ENCODE assay signal across 8 cellular contexts in genomic region chr17:7313028-7313889, GRCh38. TPM values are rescaled to one million over a fixed set of nuclear protein-coding genes. Genes with fewer than 3 reads are reported as not detected.
DNase-seq lines count a peak whose midpoint lies in the region; ATAC-seq and TF ChIP-seq lines count a peak whose summit lies in the region.

No MANE protein-coding gene starts in this region.

- H3K27me3 ChIP-seq in SU-DHL-6 (ENCODE audit: low read length) (no peaks in the 10 kb centered on the region), esophagus squamous epithelium (no peaks in the 10 kb centered on the region), thoracic aorta (replicated peaks; ENCODE audit: insufficient read depth) (no peaks in the 10 kb centered on the region), spleen (replicated peaks in 1 of 7) (no peaks in the 10 kb centered on the region)

- peaks cover 19% of the 10 kb centered on the region for H4K20me1 ChIP-seq in SU-DHL-6 (ENCODE audit: low read depth, low read length)

- H3K9me3 ChIP-seq in SU-DHL-6 (ENCODE audit: insufficient read depth, low read length) (no peaks in the 10 kb centered on the region), esophagus squamous epithelium (no peaks in the 10 kb centered on the region), thoracic aorta (no peaks in the 10 kb centered on the region), spleen (no peaks in the 10 kb centered on the region)

- WGBS in esophagus squamous epithelium, 2 donors: 66 to 87% methylated on average over 3 to 4 of the region's 7 CpGs
- 73 to 92% (median 85%) methylated on average over 7 of the region's 7 CpGs for WGBS in spleen, 5 donors

- TF ChIP-seq POLR2A in esophagus squamous epithelium (IDR thresholded peaks at IDR 0.05): no peak
- no peak for TF ChIP-seq POLR2A in spleen (IDR thresholded peaks at IDR 0.05)

- 0 out of 2 replicates have a peak overlapping the region, but pooled peaks have one; percentile 83 for H3K9ac ChIP-seq in SU-DHL-6 (ENCODE audit: low read length)

- H3F3A ChIP-seq in SU-DHL-6 (ENCODE audit: insufficient read depth): peaks cover 57% of the 10 kb centered on the region

- peaks cover 24% of the 10 kb centered on the region for H3K36me3 ChIP-seq in SU-DHL-6 (ENCODE audit: low read length)
- peaks cover 39 to 70% (median 53%) of the 10 kb centered on the region in 3 donors for H3K36me3 ChIP-seq in esophagus squamous epithelium
- H3K36me3 ChIP-seq in thoracic aorta: peaks cover 57% of the 10 kb centered on the region
- H3K36me3 ChIP-seq in spleen: peaks cover 0 to 76% (median 61%) of the 10 kb centered on the region in 6 donors

- TF ChIP-seq CTCF in SU-DHL-6 (IDR thresholded peaks at IDR 0.05; ENCODE audit: insufficient read depth, low read length, poor library complexity, severe bottlenecking) (no peak), esophagus squamous epithelium (IDR thresholded peaks at IDR 0.05) (peak in 3 of 6 experiments; percentile 14 to 49 (median 30)), thoracic aorta (IDR thresholded peaks at IDR 0.05) (peak; percentile 13), spleen (IDR thresholded peaks at IDR 0.05 in 8 of 11, conservative IDR thresholded peaks at IDR 0.05 in 3 of 11) (peak in 1 of 11 experiments; percentile 21)

- H3K4me2 ChIP-seq in SU-DHL-6 (ENCODE audit: low read depth, low read length, poor library complexity, severe bottlenecking): peak overlapping the region; percentile 81

- intact Hi-C loops in left cardiac atrium (cut with DNase I): no loop called here
- intact Hi-C loops in Right ventricle myocardium superior (cut with DNase I): loop anchor here (5.0 kb wide), 1 partner anchor 244 kb away; the partner anchor contains the start of gene TNFSF13
- intact Hi-C loops in esophagus squamous epithelium (cut with DNase I): no loop called here
- intact Hi-C loops in spleen (cut with DNase I; ENCODE audit: low total_unique reads): no loop called here

- H3K27ac ChIP-seq in SU-DHL-6 (ENCODE audit: low read depth, low read length): peak overlapping the region; percentile 75; the same call in 1 of the 2 replicates
- peak overlapping the region in 3 of 4 donors; percentile 0 to 99 (median 21) for H3K27ac ChIP-seq in esophagus squamous epithelium
- no peak overlapping the region for H3K27ac ChIP-seq in thoracic aorta
- peak overlapping the region in 3 of 8 donors; percentile 93 to 99 (median 98) for H3K27ac ChIP-seq in spleen

- H3K4me3 ChIP-seq in SU-DHL-6 (ENCODE audit: insufficient read depth, low read length, poor library complexity, severe bottlenecking) (no peak overlapping the region), esophagus squamous epithelium (no peak overlapping the region), thoracic aorta (no peak overlapping the region), spleen (no peak overlapping the region)

- H3K79me2 ChIP-seq in SU-DHL-6 (ENCODE audit: insufficient read depth, low read length): peaks cover 35% of the 10 kb centered on the region

- ATAC-seq in left cardiac atrium (no peak), Right ventricle myocardium superior (ENCODE audit: poor library complexity) (no peak), thoracic aorta (ENCODE audit: insufficient number of reproducible peaks, low FRiP score, low read depth) (no peak), HG03460 (IDR thresholded peaks at IDR 0.05; ENCODE audit: unreplicated experiment) (no peak)

- H3K4me1 ChIP-seq in esophagus squamous epithelium (peaks cover 37 to 78% (median 49%) of the 10 kb centered on the region in 3 donors), thoracic aorta (ENCODE audit: control insufficient read depth in 1 of 2, low read depth in 2 of 2) (peaks cover 31 to 57% of the 10 kb centered on the region in 2 donors), spleen (peaks cover 40 to 87% (median 70%) of the 10 kb centered on the region in 6 donors)

- no peaks in the 10 kb centered on the region for H3K9me2 ChIP-seq in SU-DHL-6 (replicated peaks; ENCODE audit: insufficient read depth, low read length)

- DNase-seq in left cardiac atrium (peak; percentile 15), Right ventricle myocardium superior (no peak), esophagus squamous epithelium (lab: John Stamatoyannopoulos, UW) (no peak), thoracic aorta (ENCODE audit: low spot score) (no peak), activated gamma-delta T cell (lab: John Stamatoyannopoulos, UW) (no peak), spleen (no peak)

- H2AFZ ChIP-seq in SU-DHL-6 (ENCODE audit: low read depth, low read length, severe bottlenecking): no peak overlapping the region

RNA-seq across cellular contexts. Expression of gene GPS2, which starts 1.9 kb away (rescaled TPM):
- total RNA-seq in left cardiac atrium: 10 to 100 TPM; 59.3 to 63.4 TPM
- total RNA-seq in Right ventricle myocardium superior: 68.8 TPM
- 10 to 100 TPM; 40.9 to 80.7 (median 70.5) TPM for total RNA-seq in esophagus squamous epithelium
- 10 to 100 TPM; 66.5 to 100.0 TPM for total RNA-seq in thoracic aorta
- 100 to 1,000 TPM in 2 of 7 donors, 10 to 100 TPM in 5; 54.1 to 123 (median 65.4) TPM for total RNA-seq in spleen
- polyA plus RNA-seq in spleen: 10 to 100 TPM; 56.6 to 73.2 (median 70.9) TPM

RNA-seq across cellular contexts. Expression of gene EIF5A, which starts 5.8 kb away (rescaled TPM):
- total RNA-seq in left cardiac atrium: 100 to 1,000 TPM; 274 to 374 TPM
- 295 TPM for total RNA-seq in Right ventricle myocardium superior
- 100 to 1,000 TPM; 324 to 543 (median 394) TPM for total RNA-seq in esophagus squamous epithelium
- 100 to 1,000 TPM; 118 to 130 TPM for total RNA-seq in thoracic aorta
- total RNA-seq in spleen: 100 to 1,000 TPM; 117 to 326 (median 244) TPM
- polyA plus RNA-seq in spleen: 100 to 1,000 TPM; 310 to 426 (median 376) TPM

RNA-seq across cellular contexts. Expression of gene NEURL4, which starts 15.9 kb away (rescaled TPM):
- total RNA-seq in left cardiac atrium: 10 to 100 TPM; 24.8 to 38.8 TPM
- total RNA-seq in Right ventricle myocardium superior: 26.2 TPM
- 10 to 100 TPM in 3 of 4 donors, 1 to 10 TPM in 1; 9.7 to 18.7 (median 14.4) TPM for total RNA-seq in esophagus squamous epithelium
- 10 to 100 TPM; 24.4 to 45.3 TPM for total RNA-seq in thoracic aorta
- 10 to 100 TPM; 16.5 to 53.9 (median 44.3) TPM for total RNA-seq in spleen
- 10 to 100 TPM; 17.6 to 48.6 (median 36.3) TPM for polyA plus RNA-seq in spleen

RNA-seq across cellular contexts. Expression of gene YBX2, which starts 18.8 kb away (rescaled TPM):
- total RNA-seq in left cardiac atrium (1 to 10 TPM; 1.2 to 1.9 TPM), Right ventricle myocardium superior (0.75 TPM), esophagus squamous epithelium (1 to 10 TPM in 3 of 4 donors, under 1 TPM in 1; 0.44 to 3.8 (median 2.3) TPM), thoracic aorta (not detected), spleen (under 1 TPM in 3 of 7 donors, not detected in 4; 0.11 to 0.40 (median 0.19) TPM)
- polyA plus RNA-seq in spleen: under 1 TPM; 0.09 to 0.22 (median 0.12) TPM

RNA-seq across cellular contexts. Expression of gene ACAP1, which starts 23.1 kb away (rescaled TPM):
- total RNA-seq in left cardiac atrium (10 to 100 TPM; 19.0 to 20.4 TPM), Right ventricle myocardium superior (14.9 TPM), esophagus squamous epithelium (1 to 10 TPM; 3.2 to 5.5 (median 3.8) TPM), thoracic aorta (1 to 10 TPM; 6.8 to 9.9 TPM), spleen (100 to 1,000 TPM; 118 to 312 (median 208) TPM)
- polyA plus RNA-seq in spleen: 100 to 1,000 TPM; 126 to 266 (median 245) TPM

Comparison
In these comparisons a context has a peak if more than half of its experiments do, and no peak if none do; other contexts are left out.
1. H3K27ac ChIP-seq: peak in SU-DHL-6 (single experiment) and esophagus squamous epithelium (3 of 4); none in thoracic aorta (0 of 2).